In the genomic region with DNA sequence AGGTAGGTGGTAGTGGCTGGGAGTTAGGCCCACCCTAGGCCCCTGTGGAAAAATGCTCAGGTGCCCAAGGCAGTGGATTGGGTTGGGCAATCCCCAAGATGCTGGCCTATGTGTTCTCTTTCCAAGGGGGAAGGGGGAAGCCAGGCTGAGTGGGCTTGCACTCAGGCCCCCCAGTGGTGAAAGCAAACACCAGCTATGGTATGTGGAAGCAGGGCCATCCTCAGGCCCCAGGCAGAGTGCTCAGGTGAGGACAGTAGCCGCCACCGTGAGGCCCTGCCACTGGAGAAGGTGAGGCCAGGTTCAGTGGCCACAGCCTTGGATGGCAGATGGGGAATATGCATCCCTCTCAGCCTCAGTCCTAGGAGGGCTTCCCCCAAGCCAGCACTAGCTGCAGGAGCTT, we compare ENCODE assay signal across 27 cellular contexts. TPM values are rescaled to one million over a fixed set of nuclear protein-coding genes. Genes with fewer than 3 reads are reported as not detected.
A peak's percentile ranks its signal among the peaks of the same experiment; 100 is the strongest.
DNase-seq lines count a peak whose midpoint lies in the region; ATAC-seq lines count a peak whose summit lies in the region.
"Had no signal": no experiment of that assay in that cellular context is flagged by ENCODE, and none has a peak within 500 bp of the region (broad histone marks: within the 10 kb centered on the region; RNA-seq: fewer than 3 reads in every experiment).

No MANE protein-coding gene starts in this region.

- ATAC-seq in activated T-cell treated with anti-CD3 and anti-CD28 coated beads, Interleukin-2, amount 50 U/mL, for 4 hours: no peak
- no peak for ATAC-seq in stimulated activated memory B cell treated with anti-CD40 and anti-IgM and Interleukin-4, amounts not matched to agents 10 μg/mL and 1 μg/mL and 100 μg/mL, for 72 hours
- ATAC-seq: PC-3 had no signal

- peak overlapping the region; percentile 50 for H3K27ac Mint-ChIP-seq in activated T-cell treated with anti-CD3 and anti-CD28 coated beads, Interleukin-2, amount 50 U/mL, for 24 hours
- H3K27ac Mint-ChIP-seq in activated naive CD8-positive, alpha-beta T cell treated with anti-CD3 and anti-CD28 coated beads for 36 hours: peak overlapping the region; percentile 54
- H3K27ac Mint-ChIP-seq in immature natural killer cell: peak overlapping the region in 5 of 6 donors; percentile 3 to 82 (median 52)
- H3K27ac Mint-ChIP-seq in stimulated activated memory B cell treated with anti-CD40 and anti-IgM and Interleukin-4, amounts not matched to agents 10 μg/mL and 1 μg/mL and 100 μg/mL, for 72 hours: peak overlapping the region; percentile 71
- H3K27ac Mint-ChIP-seq in T-helper 2 cell treated with Interferon-gamma antibody and Interleukin-4, amounts not matched to agents 5 μg/mL and 100 μg/mL, for 36 hours: no peak overlapping the region
- H3K27ac Mint-ChIP-seq: nephron; T-helper 1 cell treated with Interleukin-12 subunit alpha and Interleukin-12 subunit beta and Interleukin-4 antibody, amounts not matched to agents 30 μg/mL and 1 μg/mL, for 36 hours had no signal

- H3K4me3 Mint-ChIP-seq in activated T-cell treated with anti-CD3 and anti-CD28 coated beads, Interleukin-2, amount 50 U/mL, for 24 hours: no peak overlapping the region
- no peak overlapping the region for H3K4me3 Mint-ChIP-seq in activated T-cell treated with anti-CD3 and anti-CD28 coated beads, Interleukin-2, amount 50 U/mL, for 4 hours
- H3K4me3 Mint-ChIP-seq in activated naive CD8-positive, alpha-beta T cell treated with anti-CD3 and anti-CD28 coated beads for 36 hours: no peak overlapping the region
- H3K4me3 Mint-ChIP-seq in immature natural killer cell: peak overlapping the region in 1 of 5 donors; percentile 18
- H3K4me3 Mint-ChIP-seq in stimulated activated memory B cell treated with anti-CD40 and anti-IgM and Interleukin-4, amounts not matched to agents 10 μg/mL and 1 μg/mL and 100 μg/mL, for 72 hours: no peak overlapping the region
- H3K4me3 Mint-ChIP-seq in T-helper 2 cell treated with Interferon-gamma antibody and Interleukin-4, amounts not matched to agents 5 μg/mL and 100 μg/mL, for 36 hours: no peak overlapping the region
- H3K4me3 Mint-ChIP-seq: activated CD8-positive, alpha-beta T cell treated with anti-CD3 and anti-CD28 coated beads for 36 hours; nephron; T-helper 1 cell treated with Interleukin-12 subunit alpha and Interleukin-12 subunit beta and Interleukin-4 antibody, amounts not matched to agents 30 μg/mL and 1 μg/mL, for 36 hours had no signal

- peaks cover 88% of the 10 kb centered on the region for H3K4me1 Mint-ChIP-seq in activated T-cell treated with anti-CD3 and anti-CD28 coated beads, Interleukin-2, amount 50 U/mL, for 24 hours (ENCODE audit: low read depth)
- H3K4me1 Mint-ChIP-seq in activated T-cell treated with anti-CD3 and anti-CD28 coated beads, Interleukin-2, amount 50 U/mL, for 4 hours (ENCODE audit: low read depth): peaks cover 84% of the 10 kb centered on the region
- peaks cover 73% of the 10 kb centered on the region for H3K4me1 Mint-ChIP-seq in activated naive CD8-positive, alpha-beta T cell treated with anti-CD3 and anti-CD28 coated beads for 36 hours
- peaks cover 68% of the 10 kb centered on the region in 2 donors for H3K4me1 Mint-ChIP-seq in immature natural killer cell
- H3K4me1 Mint-ChIP-seq in stimulated activated memory B cell treated with anti-CD40 and anti-IgM and Interleukin-4, amounts not matched to agents 10 μg/mL and 1 μg/mL and 100 μg/mL, for 72 hours: peaks cover 78% of the 10 kb centered on the region
- peaks cover 5% of the 10 kb centered on the region for H3K4me1 Mint-ChIP-seq in T-helper 2 cell treated with Interferon-gamma antibody and Interleukin-4, amounts not matched to agents 5 μg/mL and 100 μg/mL, for 36 hours (ENCODE audit: low read depth)
- H3K4me1 Mint-ChIP-seq: nephron had no signal

- H3K36me3 Mint-ChIP-seq in activated T-cell treated with anti-CD3 and anti-CD28 coated beads, Interleukin-2, amount 50 U/mL, for 24 hours (ENCODE audit: low read depth): peaks cover 50% of the 10 kb centered on the region
- H3K36me3 Mint-ChIP-seq in activated T-cell treated with anti-CD3 and anti-CD28 coated beads, Interleukin-2, amount 50 U/mL, for 4 hours (ENCODE audit: insufficient read depth): peaks cover 58% of the 10 kb centered on the region
- peaks cover 75% of the 10 kb centered on the region for H3K36me3 Mint-ChIP-seq in activated naive CD8-positive, alpha-beta T cell treated with anti-CD3 and anti-CD28 coated beads for 36 hours
- H3K36me3 Mint-ChIP-seq in immature natural killer cell: peaks cover 33 to 65% (median 39%) of the 10 kb centered on the region in 3 donors
- peaks cover 90% of the 10 kb centered on the region for H3K36me3 Mint-ChIP-seq in stimulated activated memory B cell treated with anti-CD40 and anti-IgM and Interleukin-4, amounts not matched to agents 10 μg/mL and 1 μg/mL and 100 μg/mL, for 72 hours
- H3K36me3 Mint-ChIP-seq in T-helper 2 cell treated with Interferon-gamma antibody and Interleukin-4, amounts not matched to agents 5 μg/mL and 100 μg/mL, for 36 hours (ENCODE audit: low read depth): peaks cover 45% of the 10 kb centered on the region

- peaks cover 5% of the 10 kb centered on the region for H3K9me3 Mint-ChIP-seq in activated T-cell treated with anti-CD3 and anti-CD28 coated beads, Interleukin-2, amount 50 U/mL, for 24 hours
- H3K9me3 Mint-ChIP-seq in activated T-cell treated with anti-CD3 and anti-CD28 coated beads, Interleukin-2, amount 50 U/mL, for 4 hours: peaks cover 18% of the 10 kb centered on the region
- H3K9me3 Mint-ChIP-seq in activated naive CD8-positive, alpha-beta T cell treated with anti-CD3 and anti-CD28 coated beads for 36 hours: peaks cover 28% of the 10 kb centered on the region
- H3K9me3 Mint-ChIP-seq in immature natural killer cell: peaks cover 8 to 20% (median 14%) of the 10 kb centered on the region in 6 donors
- peaks cover 17% of the 10 kb centered on the region for H3K9me3 Mint-ChIP-seq in stimulated activated memory B cell treated with anti-CD40 and anti-IgM and Interleukin-4, amounts not matched to agents 10 μg/mL and 1 μg/mL and 100 μg/mL, for 72 hours
- H3K9me3 Mint-ChIP-seq in T-helper 2 cell treated with Interferon-gamma antibody and Interleukin-4, amounts not matched to agents 5 μg/mL and 100 μg/mL, for 36 hours: peaks cover 39% of the 10 kb centered on the region

- no peak for DNase-seq in activated T-cell treated with anti-CD3 and anti-CD28 coated beads, Interleukin-2, amount 50 U/mL, for 24 hours
- no peak for DNase-seq in activated T-cell treated with anti-CD3 and anti-CD28 coated beads, Interleukin-2, amount 50 U/mL, for 4 hours
- no peak for DNase-seq in activated naive CD8-positive, alpha-beta T cell treated with anti-CD3 and anti-CD28 coated beads for 36 hours
- DNase-seq in immature natural killer cell (no peak), SKM-1 treated with dmso at 0.1 percent for 144 hours (lab: John Stamatoyannopoulos, UW; ENCODE audit: unreplicated experiment) (no peak), NCI-H774 (lab: John Stamatoyannopoulos, UW) (no peak)
- DNase-seq in T-helper 2 cell treated with Interferon-gamma antibody and Interleukin-4, amounts not matched to agents 5 μg/mL and 100 μg/mL, for 36 hours (ENCODE audit: low spot score): no peak
- DNase-seq: activated CD8-positive, alpha-beta memory T cell treated with anti-CD3 and anti-CD28 coated beads, Interleukin-2, amount 50 U/mL, for 48 hours; colonic mucosa; effector memory CD4-positive, alpha-beta T cell; glutamatergic neuron; HCEC 1CT; NCI-H1417 treated with DMSO at 0.1 percent for 48 hours; NCI-H2081 treated with DMSO at 0.1 percent for 48 hours; NCI-H2227 treated with DMSO at 0.1 percent for 48 hours; NCI-H526; ovary; PC-3; stimulated activated naive CD4-positive, alpha-beta T cell had no signal

- no peaks in the 10 kb centered on the region for H3K27me3 Mint-ChIP-seq in activated T-cell treated with anti-CD3 and anti-CD28 coated beads, Interleukin-2, amount 50 U/mL, for 24 hours
- no peaks in the 10 kb centered on the region for H3K27me3 Mint-ChIP-seq in activated T-cell treated with anti-CD3 and anti-CD28 coated beads, Interleukin-2, amount 50 U/mL, for 4 hours (ENCODE audit: low read depth)
- no peaks in the 10 kb centered on the region for H3K27me3 Mint-ChIP-seq in activated naive CD8-positive, alpha-beta T cell treated with anti-CD3 and anti-CD28 coated beads for 36 hours
- no peaks in the 10 kb centered on the region for H3K27me3 Mint-ChIP-seq in immature natural killer cell (ENCODE audit: low read depth in 3 of 3)
- no peaks in the 10 kb centered on the region for H3K27me3 Mint-ChIP-seq in stimulated activated memory B cell treated with anti-CD40 and anti-IgM and Interleukin-4, amounts not matched to agents 10 μg/mL and 1 μg/mL and 100 μg/mL, for 72 hours
- H3K27me3 Mint-ChIP-seq in T-helper 2 cell treated with Interferon-gamma antibody and Interleukin-4, amounts not matched to agents 5 μg/mL and 100 μg/mL, for 36 hours (ENCODE audit: low read depth): peaks cover 12% of the 10 kb centered on the region
- H3K27me3 Mint-ChIP-seq: activated CD8-positive, alpha-beta T cell treated with anti-CD3 and anti-CD28 coated beads for 36 hours; activated naive CD8-positive, alpha-beta T cell had no signal

RNA-seq across cellular contexts. Expression of a gene that starts 11.8 kb away (rescaled TPM):
- total RNA-seq in activated T-cell treated with anti-CD3 and anti-CD28 coated beads, Interleukin-2, amount 50 U/mL, for 4 hours: 10 to 100 TPM in 2 of 3 donors, 1 to 10 TPM in 1; 8.9 to 21.4 (median 16.5) TPM
- 10 to 100 TPM; 28.3 to 29.0 TPM for total RNA-seq in activated naive CD8-positive, alpha-beta T cell treated with anti-CD3 and anti-CD28 coated beads for 36 hours
- 10 to 100 TPM; 46.1 to 68.2 (median 57.2) TPM for polyA plus RNA-seq in immature natural killer cell
- total RNA-seq: cardiac muscle cell, PC-3 had no signal
- polyA plus RNA-seq: cardiac muscle cell, keratinocyte had no signal

RNA-seq across cellular contexts. Expression of a gene that starts 54.9 kb away (rescaled TPM):
- total RNA-seq in activated T-cell treated with anti-CD3 and anti-CD28 coated beads, Interleukin-2, amount 50 U/mL, for 4 hours: under 1 TPM; 0.30 to 0.53 (median 0.38) TPM
- total RNA-seq in activated naive CD8-positive, alpha-beta T cell treated with anti-CD3 and anti-CD28 coated beads for 36 hours: under 1 TPM; 0.28 to 0.37 TPM
- polyA plus RNA-seq in immature natural killer cell: 100 to 1,000 TPM; 301 to 501 (median 410) TPM
- total RNA-seq: ascending aorta, cardiac muscle cell, PC-3 had no signal
- polyA plus RNA-seq: keratinocyte had no signal
